20 cellular contexts compared by ENCODE assay signal in genomic region chr11:84855846-84856245, GRCh38.
DNase-seq lines count a peak whose midpoint lies in the region; ATAC-seq, FAIRE-seq and TF ChIP-seq lines count a peak whose summit lies in the region.
"Had no signal": no experiment of that assay in that cellular context is flagged by ENCODE, and none has a peak within 500 bp of the region (broad histone marks: within the 10 kb centered on the region; RNA-seq: fewer than 3 reads in every experiment).

No MANE protein-coding gene starts in this region.

- no peak for ATAC-seq in stimulated activated effector memory CD8-positive, alpha-beta T cell treated with anti-CD3 and anti-CD28 coated beads, Interleukin-12 subunit alpha, Interleukin-12 subunit beta, amount 100 ng/mL, for 72 hours
- ATAC-seq: stimulated activated naive CD8-positive, alpha-beta T cell treated with anti-CD3 and anti-CD28 coated beads, Interleukin-15, amount 100 ng/mL, for 72 hours had no signal

- dilution Hi-C loops in keratinocyte (cut with MboI; ENCODE audit: extremely low pct_ligation_motif_present, low sequenced_read_pairs) = no loop called here

- H3K9ac ChIP-seq in keratinocyte (ENCODE audit: control insufficient read depth, extremely low read depth, insufficient read depth, low read length) = no peak overlapping the region
- H3K9ac ChIP-seq: KMS-11, neural progenitor cell had no signal

- H2AFZ ChIP-seq in keratinocyte (ENCODE audit: control insufficient read depth, low read length) = no peak overlapping the region
- H2AFZ ChIP-seq: neural progenitor cell had no signal

- CTCF ChIA-PET in AG04450 (lab: Charles Lee) = no interaction called here

- H3K4me3 ChIP-seq in AG04450 (ENCODE audit: low read depth, low read length) (no peak overlapping the region), cardiac fibroblast (replicated peaks in 1 of 2; ENCODE audit: low read depth in 2 of 2, low read length in 2 of 2) (no peak overlapping the region), keratinocyte (ENCODE audit: control insufficient read depth in 2 of 3, extremely low read depth in 1 of 3, insufficient read depth in 2 of 3, low read depth in 1 of 3, low read length in 3 of 3) (no peak overlapping the region)
- H3K4me3 ChIP-seq: lung, neural progenitor cell had no signal

- peak; percentile 53 for FAIRE-seq in keratinocyte (lab: Jason Lieb, UNC)

- H3K27me3 ChIP-seq in AG04450 (ENCODE audit: control insufficient read depth, insufficient read depth, low read length) (no peaks in the 10 kb centered on the region), keratinocyte (ENCODE audit: control insufficient read depth, extremely low read depth, insufficient read depth, low read length) (no peaks in the 10 kb centered on the region)
- H3K27me3 ChIP-seq: neural progenitor cell had no signal

- no peaks in the 10 kb centered on the region for H3K9me1 ChIP-seq in keratinocyte (ENCODE audit: control insufficient read depth, extremely low read depth, insufficient read depth, low read length)

- peaks cover 5% of the 10 kb centered on the region for H3K4me1 Mint-ChIP-seq in endothelial cell (ENCODE audit: unreplicated experiment)
- no peaks in the 10 kb centered on the region for H3K4me1 Mint-ChIP-seq in stimulated activated effector memory CD8-positive, alpha-beta T cell treated with anti-CD3 and anti-CD28 coated beads, Interleukin-12 subunit alpha, Interleukin-12 subunit beta, amount 100 ng/mL, for 72 hours
- H3K4me1 Mint-ChIP-seq: activated naive CD4-positive, alpha-beta T cell treated with anti-CD3 and anti-CD28 coated beads, Interleukin-2, amount 10 ng/mL, durations not matched to agents 7 days and 5 days; stimulated activated naive CD8-positive, alpha-beta T cell treated with anti-CD3 and anti-CD28 coated beads, Interleukin-15, amount 100 ng/mL, for 72 hours had no signal

- DNase-seq in AG04450 (ENCODE audit: low read depth, low spot score) (peak; percentile 3), HT1080 (ENCODE audit: low read depth) (peak; percentile 83), cardiac fibroblast (ENCODE audit: low read depth in 2 of 2) (peak; percentile 7 to 84), keratinocyte (ENCODE audit: low read depth, low spot score) (no peak), endothelial cell (ENCODE audit: low spot score) (no peak), HT-29 (ENCODE audit: low spot score) (no peak)
- no peak for DNase-seq in stimulated activated effector memory CD8-positive, alpha-beta T cell treated with anti-CD3 and anti-CD28 coated beads, Interleukin-12 subunit alpha, Interleukin-12 subunit beta, amount 100 ng/mL, for 72 hours (ENCODE audit: low spot score in 2 of 2)
- DNase-seq in activated CD4-positive, CD25-positive, alpha-beta regulatory T cell (lab: John Stamatoyannopoulos, UW) = no peak
- DNase-seq: activated CD4-positive, alpha-beta T cell treated with anti-CD3 and anti-CD28 coated beads for 4 hours; activated naive CD4-positive, alpha-beta T cell treated with anti-CD3 and anti-CD28 coated beads, Interleukin-2, amount 10 ng/mL, durations not matched to agents 7 days and 5 days; DMS153; erythroblast; NCI-H1694 treated with DMSO at 0.1 percent for 48 hours; NCI-H748 treated with DMSO at 0.1 percent for 48 hours; stimulated activated naive CD8-positive, alpha-beta T cell treated with anti-CD3 and anti-CD28 coated beads, Interleukin-15, amount 100 ng/mL, for 72 hours had no signal

- no peaks in the 10 kb centered on the region for H3K9me3 Mint-ChIP-seq in endothelial cell (ENCODE audit: unreplicated experiment)
- peaks cover 18% of the 10 kb centered on the region for H3K9me3 Mint-ChIP-seq in stimulated activated effector memory CD8-positive, alpha-beta T cell treated with anti-CD3 and anti-CD28 coated beads, Interleukin-12 subunit alpha, Interleukin-12 subunit beta, amount 100 ng/mL, for 72 hours
- H3K9me3 Mint-ChIP-seq: neural progenitor cell had no signal

- no peak overlapping the region for H3K27ac ChIP-seq in AG04450 (ENCODE audit: low read depth, low read length)
- H3K27ac ChIP-seq in keratinocyte (ENCODE audit: control insufficient read depth, insufficient read depth, low read length) = no peak overlapping the region
- H3K27ac ChIP-seq: KMS-11, neural progenitor cell had no signal

- H3K79me2 ChIP-seq in keratinocyte (ENCODE audit: control insufficient read depth, insufficient read depth, low read length) = no peaks in the 10 kb centered on the region

- no peak overlapping the region for H3K4me3 Mint-ChIP-seq in endothelial cell (ENCODE audit: unreplicated experiment)
- H3K4me3 Mint-ChIP-seq in stimulated activated effector memory CD8-positive, alpha-beta T cell treated with anti-CD3 and anti-CD28 coated beads, Interleukin-12 subunit alpha, Interleukin-12 subunit beta, amount 100 ng/mL, for 72 hours = no peak overlapping the region
- H3K4me3 Mint-ChIP-seq: activated naive CD4-positive, alpha-beta T cell treated with anti-CD3 and anti-CD28 coated beads, Interleukin-2, amount 10 ng/mL, durations not matched to agents 7 days and 5 days; B cell; neural progenitor cell; stimulated activated naive CD8-positive, alpha-beta T cell treated with anti-CD3 and anti-CD28 coated beads, Interleukin-15, amount 100 ng/mL, for 72 hours; T-helper 2 cell treated with Interferon-gamma antibody and Interleukin-4, amounts not matched to agents 5 μg/mL and 100 μg/mL, for 36 hours had no signal

- H3K27ac Mint-ChIP-seq in endothelial cell (ENCODE audit: unreplicated experiment) = no peak overlapping the region
- H3K27ac Mint-ChIP-seq in stimulated activated effector memory CD8-positive, alpha-beta T cell treated with anti-CD3 and anti-CD28 coated beads, Interleukin-12 subunit alpha, Interleukin-12 subunit beta, amount 100 ng/mL, for 72 hours = no peak overlapping the region
- H3K27ac Mint-ChIP-seq: activated naive CD4-positive, alpha-beta T cell treated with anti-CD3 and anti-CD28 coated beads, Interleukin-2, amount 10 ng/mL, durations not matched to agents 7 days and 5 days; B cell; neural progenitor cell; stimulated activated naive CD8-positive, alpha-beta T cell treated with anti-CD3 and anti-CD28 coated beads, Interleukin-15, amount 100 ng/mL, for 72 hours; T-helper 2 cell treated with Interferon-gamma antibody and Interleukin-4, amounts not matched to agents 5 μg/mL and 100 μg/mL, for 36 hours had no signal

- H3K27me3 Mint-ChIP-seq in endothelial cell (ENCODE audit: unreplicated experiment) = no peaks in the 10 kb centered on the region
- H3K27me3 Mint-ChIP-seq: activated naive CD4-positive, alpha-beta T cell treated with anti-CD3 and anti-CD28 coated beads, Interleukin-2, amount 10 ng/mL, durations not matched to agents 7 days and 5 days; B cell; stimulated activated naive CD8-positive, alpha-beta T cell treated with anti-CD3 and anti-CD28 coated beads, Interleukin-15, amount 100 ng/mL, for 72 hours had no signal

- H3K9me3 ChIP-seq in AG04450 (ENCODE audit: control insufficient read depth, insufficient read depth, low read length) (no peaks in the 10 kb centered on the region), keratinocyte (ENCODE audit: control insufficient read depth, low read depth, low read length) (no peaks in the 10 kb centered on the region)

- no peak overlapping the region for H3K4me2 ChIP-seq in keratinocyte (ENCODE audit: control insufficient read depth, extremely low read depth, insufficient read depth, low read depth, low read length)
- H3K4me2 ChIP-seq: KMS-11, neural progenitor cell had no signal

- H3K4me1 ChIP-seq in keratinocyte (ENCODE audit: control insufficient read depth, extremely low read depth, insufficient read depth, low read length) = peaks cover 32% of the 10 kb centered on the region

- no peaks in the 10 kb centered on the region for H3K36me3 ChIP-seq in keratinocyte (ENCODE audit: control insufficient read depth in 2 of 2, extremely low read depth in 1 of 2, insufficient read depth in 2 of 2, low read length in 2 of 2)
- H3K36me3 ChIP-seq: neural progenitor cell had no signal

- TF ChIP-seq CTCF in AG04450 (IDR thresholded peaks at IDR 0.05; ENCODE audit: low read depth, low read length) (no peak), cardiac fibroblast (IDR thresholded peaks at IDR 0.05; ENCODE audit: low read depth, low read length) (no peak), keratinocyte (optimal IDR thresholded peaks at IDR 0.05 in 1 of 3, IDR thresholded peaks at IDR 0.05 in 1 of 3, conservative IDR thresholded peaks at IDR 0.05 in 1 of 3; ENCODE audit: extremely low read depth in 1 of 3, insufficient read depth in 2 of 3, low read length in 3 of 3) (no peak), endothelial cell (IDR thresholded peaks at IDR 0.05; ENCODE audit: unreplicated experiment) (no peak)

- no peaks in the 10 kb centered on the region for H3K36me3 Mint-ChIP-seq in endothelial cell (ENCODE audit: low read depth, unreplicated experiment)
- H3K36me3 Mint-ChIP-seq in stimulated activated effector memory CD8-positive, alpha-beta T cell treated with anti-CD3 and anti-CD28 coated beads, Interleukin-12 subunit alpha, Interleukin-12 subunit beta, amount 100 ng/mL, for 72 hours = no peaks in the 10 kb centered on the region
- H3K36me3 Mint-ChIP-seq: activated naive CD4-positive, alpha-beta T cell treated with anti-CD3 and anti-CD28 coated beads, Interleukin-2, amount 10 ng/mL, durations not matched to agents 7 days and 5 days; neural progenitor cell had no signal

- POLR2A ChIA-PET in AG04450 (lab: Yijun Ruan, JAX) = no interaction called here

- no peaks in the 10 kb centered on the region for H4K20me1 ChIP-seq in keratinocyte (ENCODE audit: control insufficient read depth, extremely low read depth, insufficient read depth, low read length)

Comparison
In these comparisons a context has a peak if more than half of its experiments do, and no peak if none do; other contexts are left out.
1. DNase-seq: peak in AG04450 (single experiment), HT1080 (single experiment) and cardiac fibroblast (2 of 2); none in keratinocyte (single experiment), endothelial cell (single experiment), stimulated activated effector memory CD8-positive, alpha-beta T cell treated with anti-CD3 and anti-CD28 coated beads, Interleukin-12 subunit alpha, Interleukin-12 subunit beta, amount 100 ng/mL, for 72 hours (0 of 2), HT-29 (single experiment) and activated CD4-positive, CD25-positive, alpha-beta regulatory T cell (0 of 4).